In the genomic region with DNA sequence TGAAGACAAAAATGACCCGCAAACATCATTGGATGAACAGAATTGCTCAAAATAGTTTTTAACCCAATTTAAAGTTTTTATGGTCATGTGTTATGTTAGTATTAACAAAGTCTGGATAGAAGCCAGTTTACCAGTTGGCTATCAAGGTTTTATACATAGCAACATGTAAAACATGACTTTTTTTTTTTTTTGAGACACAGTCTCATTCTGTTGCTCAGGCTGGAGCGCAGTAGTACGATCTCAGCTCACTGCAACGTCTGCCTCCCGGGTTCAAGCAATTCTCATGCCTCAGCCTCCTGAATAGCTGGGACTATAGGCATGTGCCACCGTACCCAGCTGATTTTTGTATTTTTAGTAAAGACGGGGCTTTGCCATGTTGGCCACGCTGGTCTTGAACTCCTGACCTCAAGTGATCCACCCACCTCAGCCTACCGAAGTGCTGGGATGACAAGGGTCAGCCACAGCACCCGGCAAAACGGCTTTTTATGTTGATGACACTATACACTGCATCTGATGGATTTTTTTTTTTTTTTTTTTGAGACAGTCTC, we compare ENCODE assay signal across 12 cellular contexts. TPM values are rescaled to one million over a fixed set of nuclear protein-coding genes. Genes with fewer than 3 reads are reported as not detected.
DNase-seq lines count a peak whose midpoint lies in the region; ATAC-seq and TF ChIP-seq lines count a peak whose summit lies in the region.
"Had no signal": no experiment of that assay in that cellular context is flagged by ENCODE, and none has a peak within 500 bp of the region (broad histone marks: within the 10 kb centered on the region; RNA-seq: fewer than 3 reads in every experiment).

No MANE protein-coding gene starts in this region.

- no peak overlapping the region for H3K27ac ChIP-seq in brain microvascular endothelial cell
- H3K27ac ChIP-seq in suprapubic skin, result no peak overlapping the region

- no peaks in the 10 kb centered on the region for H3K9me3 ChIP-seq in suprapubic skin
- H3K9me3 ChIP-seq: ascending aorta had no signal

- 75% methylated on average over 11 of the region's 11 CpGs for WGBS in suprapubic skin

- H3K27ac Mint-ChIP-seq in activated naive CD4-positive, alpha-beta T cell treated with anti-CD3 and anti-CD28 coated beads, Interleukin-2, amount 50 U/mL, for 72 hours, result peak overlapping the region; percentile 55 to 99
- no peak overlapping the region for H3K27ac Mint-ChIP-seq in activated naive CD4-positive, alpha-beta T cell treated with anti-CD3 and anti-CD28 coated beads, Interleukin-2, amount 10 ng/mL, durations not matched to agents 7 days and 5 days

- H3K27me3 ChIP-seq in brain microvascular endothelial cell (replicated peaks) (no peaks in the 10 kb centered on the region), suprapubic skin (no peaks in the 10 kb centered on the region)
- H3K27me3 ChIP-seq: ascending aorta had no signal

- H3K36me3 ChIP-seq in brain microvascular endothelial cell (replicated peaks) (peaks cover 15% of the 10 kb centered on the region), suprapubic skin (no peaks in the 10 kb centered on the region)

- no peak for TF ChIP-seq POLR2A in suprapubic skin (IDR thresholded peaks at IDR 0.05)

- TF ChIP-seq CTCF in brain microvascular endothelial cell (IDR thresholded peaks at IDR 0.05; ENCODE audit: low read depth, low read length, missing control alignments), result no peak
- no peak for TF ChIP-seq CTCF in suprapubic skin (IDR thresholded peaks at IDR 0.05)

- peaks cover 20 to 29% of the 10 kb centered on the region in 2 donors for H3K36me3 Mint-ChIP-seq in activated naive CD4-positive, alpha-beta T cell treated with anti-CD3 and anti-CD28 coated beads, Interleukin-2, amount 50 U/mL, for 72 hours
- peaks cover 27% of the 10 kb centered on the region for H3K36me3 Mint-ChIP-seq in activated naive CD4-positive, alpha-beta T cell treated with anti-CD3 and anti-CD28 coated beads, Interleukin-2, amount 10 ng/mL, durations not matched to agents 7 days and 5 days

- H3K4me3 ChIP-seq in brain microvascular endothelial cell (ENCODE audit: low read depth, low read length), result no peak overlapping the region
- peak overlapping the region; percentile 64 for H3K4me3 ChIP-seq in suprapubic skin

- no peak for TF ChIP-seq EP300 in suprapubic skin (IDR thresholded peaks at IDR 0.05)

- in situ Hi-C loops in brain microvascular endothelial cell (cut with HindIII; ENCODE audit: low pct_ligation_motif_present, low sequenced_read_pairs), result no loop called here

- no peak overlapping the region for H3K4me3 Mint-ChIP-seq in activated naive CD4-positive, alpha-beta T cell treated with anti-CD3 and anti-CD28 coated beads, Interleukin-2, amount 10 ng/mL, durations not matched to agents 7 days and 5 days

- no peak for DNase-seq in activated naive CD4-positive, alpha-beta T cell treated with anti-CD3 and anti-CD28 coated beads, Interleukin-2, amount 50 U/mL, for 72 hours (ENCODE audit: low spot score in 2 of 2)
- DNase-seq in activated naive CD4-positive, alpha-beta T cell treated with anti-CD3 and anti-CD28 coated beads, Interleukin-2, amount 10 ng/mL, durations not matched to agents 7 days and 5 days, result no peak
- peak; percentile 24 for DNase-seq in brain microvascular endothelial cell
- peak; percentile 28 for DNase-seq in iris pigment epithelial cell (ENCODE audit: low read depth)
- no peak for DNase-seq in suprapubic skin (ENCODE audit: low spot score in 2 of 2)
- DNase-seq in dedifferentiated amniotic fluid mesenchymal stem cell (ENCODE audit: extremely low spot score), result no peak
- DNase-seq in NCI-H510A treated with DMSO at 0.1 percent for 48 hours (lab: John Stamatoyannopoulos, UW), result no peak
- no peak for DNase-seq in stimulated activated CD4-positive, alpha-beta T cell treated with anti-CD3 and anti-CD28 coated beads, Interleukin-4, amount 100 ng/mL, for 4 hours
- DNase-seq: ACHN, naive B cell, NCI-H345 had no signal

- CTCF ChIA-PET in activated naive CD4-positive, alpha-beta T cell treated with anti-CD3 and anti-CD28 coated beads, Interleukin-2, amount 10 ng/mL, durations not matched to agents 7 days and 5 days (lab: Charles Lee), result no interaction called here

- no peak for ATAC-seq in activated naive CD4-positive, alpha-beta T cell treated with anti-CD3 and anti-CD28 coated beads, Interleukin-2, amount 50 U/mL, for 72 hours

- no peaks in the 10 kb centered on the region for H3K9me3 Mint-ChIP-seq in activated naive CD4-positive, alpha-beta T cell treated with anti-CD3 and anti-CD28 coated beads, Interleukin-2, amount 50 U/mL, for 72 hours
- H3K9me3 Mint-ChIP-seq in activated naive CD4-positive, alpha-beta T cell treated with anti-CD3 and anti-CD28 coated beads, Interleukin-2, amount 10 ng/mL, durations not matched to agents 7 days and 5 days, result no peaks in the 10 kb centered on the region

- peaks cover 35% of the 10 kb centered on the region for H3K4me1 Mint-ChIP-seq in activated naive CD4-positive, alpha-beta T cell treated with anti-CD3 and anti-CD28 coated beads, Interleukin-2, amount 10 ng/mL, durations not matched to agents 7 days and 5 days

- no peaks in the 10 kb centered on the region for H3K27me3 Mint-ChIP-seq in activated naive CD4-positive, alpha-beta T cell treated with anti-CD3 and anti-CD28 coated beads, Interleukin-2, amount 10 ng/mL, durations not matched to agents 7 days and 5 days
- H3K27me3 Mint-ChIP-seq: naive B cell had no signal

- peaks cover 4% of the 10 kb centered on the region for H3K4me1 ChIP-seq in suprapubic skin
- H3K4me1 ChIP-seq: ascending aorta had no signal

RNA-seq across cellular contexts. Expression of a gene that starts 3.4 kb away (rescaled TPM):
- total RNA-seq in activated naive CD4-positive, alpha-beta T cell treated with anti-CD3 and anti-CD28 coated beads, Interleukin-2, amount 50 U/mL, for 72 hours, result 100 to 1,000 TPM; 160 to 466 TPM
- 100 to 1,000 TPM; 131 to 357 (median 202) TPM for total RNA-seq in suprapubic skin

RNA-seq across cellular contexts. Expression of a gene that starts 43.3 kb away (rescaled TPM):
- total RNA-seq in activated naive CD4-positive, alpha-beta T cell treated with anti-CD3 and anti-CD28 coated beads, Interleukin-2, amount 50 U/mL, for 72 hours, result 10 to 100 TPM; 33.6 to 56.3 TPM
- 10 to 100 TPM; 14.9 to 18.5 (median 16.2) TPM for total RNA-seq in suprapubic skin

Comparison
In these comparisons a context has a peak if more than half of its experiments do, and no peak if none do; other contexts are left out.
1. DNase-seq: peak in brain microvascular endothelial cell (single experiment) and iris pigment epithelial cell (single experiment); none in activated naive CD4-positive, alpha-beta T cell treated with anti-CD3 and anti-CD28 coated beads, Interleukin-2, amount 50 U/mL, for 72 hours (0 of 2), activated naive CD4-positive, alpha-beta T cell treated with anti-CD3 and anti-CD28 coated beads, Interleukin-2, amount 10 ng/mL, durations not matched to agents 7 days and 5 days (single experiment), suprapubic skin (0 of 2), dedifferentiated amniotic fluid mesenchymal stem cell (single experiment), NCI-H510A treated with DMSO at 0.1 percent for 48 hours (single experiment) and stimulated activated CD4-positive, alpha-beta T cell treated with anti-CD3 and anti-CD28 coated beads, Interleukin-4, amount 100 ng/mL, for 4 hours (0 of 2).